24 cellular contexts compared by ENCODE assay signal in the genomic region with DNA sequence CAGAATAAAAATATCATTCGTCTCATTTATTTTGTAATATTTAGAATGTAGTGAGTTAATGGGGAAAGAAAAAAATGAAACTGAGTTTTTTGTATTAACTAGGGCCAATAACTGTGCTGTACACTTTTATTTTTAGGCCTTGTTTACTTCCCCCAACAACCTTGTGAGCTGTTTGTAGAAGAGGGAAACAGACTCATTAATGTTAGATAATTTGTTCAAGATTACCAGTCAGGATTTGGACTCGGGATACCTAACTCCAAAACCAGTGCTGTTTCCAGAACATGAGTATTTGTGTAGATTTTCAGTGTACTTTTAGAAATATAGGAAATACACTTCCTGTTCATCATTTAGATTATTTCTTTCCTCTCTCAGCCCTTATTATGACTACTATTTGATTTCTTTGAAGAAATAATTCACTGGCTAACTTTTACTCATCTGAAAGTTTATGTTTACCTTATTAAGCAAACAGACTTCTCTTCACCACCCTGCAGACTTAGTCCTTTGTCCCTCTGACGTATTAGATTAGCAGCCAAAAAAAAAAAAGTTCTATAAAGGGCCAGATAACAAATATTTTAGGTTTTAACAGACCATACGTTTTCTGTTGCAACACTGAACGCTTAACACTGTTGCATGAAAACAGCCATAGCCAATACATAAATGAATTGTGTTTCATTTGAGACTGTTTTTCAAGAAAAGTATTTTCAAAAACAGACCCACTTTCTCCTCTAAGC.
DNase-seq lines count a peak whose midpoint lies in the region; ATAC-seq, FAIRE-seq and TF ChIP-seq lines count a peak whose summit lies in the region.
"Had no signal": no experiment of that assay in that cellular context is flagged by ENCODE, and none has a peak within 500 bp of the region (broad histone marks: within the 10 kb centered on the region; RNA-seq: fewer than 3 reads in every experiment).

No MANE protein-coding gene starts in this region.

- DNase-seq in left ventricle myocardium inferior, result no peak
- DNase-seq in right atrium auricular region (ENCODE audit: low spot score), result no peak
- DNase-seq in fibroblast of pulmonary artery (ENCODE audit: low read depth), result peak; percentile 62
- DNase-seq in lower lobe of right lung, result no peak
- DNase-seq in urothelium cell line (ENCODE audit: low spot score), result no peak
- no peak for DNase-seq in NCI-H2196 (lab: John Stamatoyannopoulos, UW; ENCODE audit: unreplicated experiment)
- DNase-seq: activated CD4-positive, alpha-beta T cell treated with anti-CD3 and anti-CD28 coated beads for 4 hours; activated CD8-positive, alpha-beta memory T cell treated with anti-CD3 and anti-CD28 coated beads for 24 hours; activated gamma-delta T cell treated with Interleukin-2 at 50 U/mL for 16 hours; activated T-cell treated with anti-CD3 and anti-CD28 coated beads, Interleukin-2, amount 50 U/mL, for 24 hours; DMS79 treated with DMSO at 0.1 percent for 48 hours; H9; islet precursor cell; NCI-H1048; NCI-H1694 treated with DMSO at 0.1 percent for 48 hours; NCI-H69; stimulated activated CD4-positive, alpha-beta T cell treated with anti-CD3 and anti-CD28 coated beads, Interleukin-2, amount 100 ng/mL, for 24 hours had no signal

- intact Hi-C loops in left ventricle myocardium inferior (cut with micrococcal nuclease) (no loop called here), lower lobe of right lung (cut with DNase I) (no loop called here)

- TF ChIP-seq CTCF in left ventricle myocardium inferior (IDR thresholded peaks at IDR 0.05; ENCODE audit: borderline replicate concordance) (no peak), right atrium auricular region (IDR thresholded peaks at IDR 0.05) (no peak), fibroblast of pulmonary artery (IDR thresholded peaks at IDR 0.05; ENCODE audit: low read length, missing control alignments) (no peak), lower lobe of right lung (IDR thresholded peaks at IDR 0.05) (no peak)

- H3K27me3 ChIP-seq in left ventricle myocardium inferior (ENCODE audit: low read depth) (no peaks in the 10 kb centered on the region), right atrium auricular region (no peaks in the 10 kb centered on the region), lower lobe of right lung (ENCODE audit: low read depth) (no peaks in the 10 kb centered on the region)
- H3K27me3 ChIP-seq: BLaER1 had no signal

- H3K4me1 ChIP-seq in left ventricle myocardium inferior (peaks cover 22% of the 10 kb centered on the region), right atrium auricular region (peaks cover 0 to 9% of the 10 kb centered on the region in 2 donors), lower lobe of right lung (peaks cover 18% of the 10 kb centered on the region), urinary bladder (ENCODE audit: insufficient read depth) (no peaks in the 10 kb centered on the region)

- ATAC-seq in lower lobe of right lung, result peak in 1 of 2 donors; percentile 28
- no peak for ATAC-seq in GM18868 (IDR thresholded peaks at IDR 0.05; ENCODE audit: unreplicated experiment)

- no peaks in the 10 kb centered on the region for H3K9me3 ChIP-seq in left ventricle myocardium inferior (replicated peaks)
- no peaks in the 10 kb centered on the region for H3K9me3 ChIP-seq in right atrium auricular region
- H3K9me3 ChIP-seq in lower lobe of right lung, result no peaks in the 10 kb centered on the region

- H3K36me3 ChIP-seq in left ventricle myocardium inferior (no peaks in the 10 kb centered on the region), right atrium auricular region (no peaks in the 10 kb centered on the region), lower lobe of right lung (no peaks in the 10 kb centered on the region), urinary bladder (ENCODE audit: insufficient read depth) (no peaks in the 10 kb centered on the region)

- WGBS in urinary bladder, result 43% methylated on average over 5 of the region's 5 CpGs

- H3K27ac ChIP-seq in left ventricle myocardium inferior (replicated peaks), result peak overlapping the region; percentile 4
- H3K27ac ChIP-seq in right atrium auricular region, result no peak overlapping the region
- peak overlapping the region; percentile 22 for H3K27ac ChIP-seq in lower lobe of right lung
- H3K27ac ChIP-seq in urinary bladder (ENCODE audit: low read depth), result peak overlapping the region; percentile 23
- H3K27ac ChIP-seq: BLaER1, HL-60 had no signal

- no peak overlapping the region for H3K4me3 ChIP-seq in left ventricle myocardium inferior
- H3K4me3 ChIP-seq in right atrium auricular region, result no peak overlapping the region
- no peak overlapping the region for H3K4me3 ChIP-seq in fibroblast of pulmonary artery (replicated peaks; ENCODE audit: low read depth, low read length)
- H3K4me3 ChIP-seq in lower lobe of right lung, result no peak overlapping the region
- no peak overlapping the region for H3K4me3 ChIP-seq in urinary bladder (ENCODE audit: low read depth, low read length)
- H3K4me3 ChIP-seq: BLaER1 had no signal

- no peak for FAIRE-seq in urothelium cell line (lab: Jason Lieb, UNC)
- FAIRE-seq: A204.1, bronchial epithelial cell, frontal cortex had no signal

Comparison
In these comparisons a context has a peak if more than half of its experiments do, and no peak if none do; other contexts are left out.
1. H3K27ac ChIP-seq: peak in left ventricle myocardium inferior (single experiment), lower lobe of right lung (single experiment) and urinary bladder (single experiment); none in right atrium auricular region (0 of 2).